8 cellular contexts compared by ENCODE assay signal in genomic region chr5:113022661-113023060, GRCh38. TPM values are rescaled to one million over a fixed set of nuclear protein-coding genes. Genes with fewer than 3 reads are reported as not detected.
DNase-seq lines count a peak whose midpoint lies in the region; ATAC-seq and TF ChIP-seq lines count a peak whose summit lies in the region.

No MANE protein-coding gene starts in this region.

- no peaks in the 10 kb centered on the region for H3K27me3 Mint-ChIP-seq in chondrocyte (ENCODE audit: low read depth)

- DNase-seq in NCI-H526 treated with DMSO at 0.1 percent for 48 hours (lab: John Stamatoyannopoulos, UW) (peak; percentile 49), left colon (no peak), chondrocyte (ENCODE audit: low spot score) (no peak), SHP77 (lab: John Stamatoyannopoulos, UW) (no peak)
- no peak for DNase-seq in stimulated activated CD4-positive, alpha-beta T cell treated with anti-CD3 and anti-CD28 coated beads, Interleukin-1b, Interleukin-23, amount 100 ng/mL, for 48 hours

- intact Hi-C loops in left colon (cut with DNase I, micrococcal nuclease) = no loop called here

- H3K4me1 Mint-ChIP-seq in chondrocyte (ENCODE audit: low read depth) = peaks cover 3% of the 10 kb centered on the region

- no peak for TF ChIP-seq CTCF in chondrocyte (IDR thresholded peaks at IDR 0.05)

- H3K9me3 Mint-ChIP-seq in chondrocyte (ENCODE audit: low read depth) = no peaks in the 10 kb centered on the region

- H3K4me3 Mint-ChIP-seq in chondrocyte (ENCODE audit: unreplicated experiment) = no peak overlapping the region

- H3K27ac Mint-ChIP-seq in chondrocyte (ENCODE audit: unreplicated experiment) = no peak overlapping the region

- ATAC-seq in GM18867 (IDR thresholded peaks at IDR 0.05; ENCODE audit: unreplicated experiment) (peak; percentile 88), HG02610 (IDR thresholded peaks at IDR 0.05; ENCODE audit: unreplicated experiment) (peak; percentile 86), left colon (peak; percentile 32), HG02571 (IDR thresholded peaks at IDR 0.05; ENCODE audit: unreplicated experiment) (no peak)

- H3K36me3 Mint-ChIP-seq in chondrocyte (ENCODE audit: low read depth) = peaks cover 17% of the 10 kb centered on the region

RNA-seq across cellular contexts. Expression of gene DCP2, which starts 46.1 kb away (rescaled TPM):
- total RNA-seq in left colon = 10 to 100 TPM; 24.3 to 35.0 TPM
- 37.3 to 47.1 TPM (median 40.1 TPM) in 3 replicates for total RNA-seq in chondrocyte
